In the genomic region with DNA sequence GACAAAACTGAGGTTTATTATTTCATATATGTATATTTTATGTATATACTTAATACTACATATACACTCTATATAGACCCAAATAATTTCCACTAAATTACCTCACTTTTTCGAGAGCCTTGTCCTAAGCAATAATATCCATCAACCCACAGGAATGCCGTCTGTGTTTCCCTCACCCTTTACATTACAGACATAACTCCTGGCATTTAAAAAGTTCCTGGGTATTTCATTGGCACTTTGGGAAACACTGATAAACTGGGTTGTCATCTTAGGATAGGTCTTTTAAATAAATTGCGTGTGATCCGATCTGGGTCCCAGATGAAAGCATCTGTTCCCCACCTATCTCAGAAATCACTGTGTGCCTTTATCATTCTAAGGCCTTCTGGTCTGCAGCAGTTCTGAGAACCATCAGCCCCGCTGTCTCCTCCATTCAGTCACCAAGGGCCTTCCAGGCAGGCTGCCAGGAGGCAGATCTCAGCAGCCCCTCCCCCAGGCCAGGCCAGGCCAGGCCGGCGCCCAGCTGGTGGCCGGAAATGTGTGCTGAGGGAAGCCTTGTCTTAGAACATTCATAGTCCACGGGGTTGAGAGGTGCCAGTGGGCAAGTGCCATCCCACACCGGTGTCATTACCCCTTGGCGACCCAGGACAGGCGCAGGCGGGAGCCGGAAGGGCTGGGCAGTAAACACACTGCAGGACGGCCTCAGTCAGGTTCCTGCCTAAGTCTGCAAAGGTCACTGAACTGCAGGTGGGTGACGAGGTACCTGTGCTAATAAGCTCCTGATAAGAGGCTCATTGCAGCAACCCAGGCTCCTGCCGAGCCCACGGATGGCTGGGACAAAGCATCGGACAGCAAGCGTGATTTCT, we compare ENCODE assay signal across 8 cellular contexts. TPM values are rescaled to one million over a fixed set of nuclear protein-coding genes. Genes with fewer than 3 reads are reported as not detected.
DNase-seq lines count a peak whose midpoint lies in the region; ATAC-seq, FAIRE-seq and TF ChIP-seq lines count a peak whose summit lies in the region.

No MANE protein-coding gene starts in this region.

- peaks cover 57% of the 10 kb centered on the region for H3K27me3 Mint-ChIP-seq in nephron progenitor cell (ENCODE audit: low read depth, poor library complexity)
- peaks cover 79% of the 10 kb centered on the region for H3K27me3 Mint-ChIP-seq in stimulated activated memory B cell treated with anti-CD40 and anti-IgM and Interleukin-4, amounts not matched to agents 10 μg/mL and 1 μg/mL and 100 μg/mL, for 72 hours

- no peaks in the 10 kb centered on the region for H3K9me1 ChIP-seq in endothelial cell of umbilical vein (replicated peaks; ENCODE audit: control insufficient read depth, extremely low read depth, insufficient read depth, low read length)

- H3K4me1 ChIP-seq in endothelial cell of umbilical vein (ENCODE audit: control insufficient read depth, extremely low read depth, insufficient read depth, low read length) = peaks cover 8% of the 10 kb centered on the region

- peaks cover 37 to 41% of the 10 kb centered on the region in 2 experiments for H3K27me3 ChIP-seq in endothelial cell of umbilical vein (ENCODE audit: control insufficient read depth in 2 of 2, insufficient read depth in 2 of 2, low read length in 2 of 2)

- no peaks in the 10 kb centered on the region for H3K9me3 ChIP-seq in endothelial cell of umbilical vein (replicated peaks; ENCODE audit: control insufficient read depth, insufficient read depth, low read length)

- H3K27ac ChIP-seq in endothelial cell of umbilical vein (ENCODE audit: insufficient read depth, low read depth, low read length) = no peak overlapping the region

- no peak overlapping the region for H3K4me3 ChIP-seq in endothelial cell of umbilical vein (replicated peaks in 1 of 3; ENCODE audit: insufficient read depth in 1 of 3, low read depth in 1 of 3, low read length in 3 of 3)

- TF ChIP-seq CTCF in endothelial cell of umbilical vein (IDR thresholded peaks at IDR 0.05; ENCODE audit: extremely low read depth in 1 of 2, insufficient read depth in 1 of 2, low read depth in 1 of 2, low read length in 2 of 2) = no peak
- TF ChIP-seq CTCF in nephron progenitor cell (IDR thresholded peaks at IDR 0.05) = no peak
- no peak for TF ChIP-seq CTCF in GM20000 (IDR thresholded peaks at IDR 0.05; ENCODE audit: extremely low read depth, missing control alignments)

- BruUV-seq in endothelial cell of umbilical vein (replicated peaks; lab: Mats Ljungman, UMichigan) = no TSS peak

- H3K36me3 Mint-ChIP-seq in nephron progenitor cell (ENCODE audit: low read depth) = no peaks in the 10 kb centered on the region
- no peaks in the 10 kb centered on the region for H3K36me3 Mint-ChIP-seq in stimulated activated memory B cell treated with anti-CD40 and anti-IgM and Interleukin-4, amounts not matched to agents 10 μg/mL and 1 μg/mL and 100 μg/mL, for 72 hours

- no peaks in the 10 kb centered on the region for H3K36me3 ChIP-seq in endothelial cell of umbilical vein (ENCODE audit: control insufficient read depth in 2 of 2, extremely low read depth in 1 of 2, insufficient read depth in 2 of 2, low read length in 2 of 2)

- H3K4me3 Mint-ChIP-seq in nephron progenitor cell = no peak overlapping the region
- H3K4me3 Mint-ChIP-seq in stimulated activated memory B cell treated with anti-CD40 and anti-IgM and Interleukin-4, amounts not matched to agents 10 μg/mL and 1 μg/mL and 100 μg/mL, for 72 hours = no peak overlapping the region

- no peak overlapping the region for H3K4me2 ChIP-seq in endothelial cell of umbilical vein (ENCODE audit: insufficient read depth, low read length)

- dilution Hi-C loops in endothelial cell of umbilical vein (cut with MboI; ENCODE audit: extremely low pct_ligation_motif_present, low sequenced_read_pairs) = no loop called here

- no peak for TF ChIP-seq POLR2A in endothelial cell of umbilical vein (IDR thresholded peaks at IDR 0.05; ENCODE audit: low read depth, low read length)

- DNase-seq in DMS153 treated with DMSO at 0.1 percent for 48 hours (lab: John Stamatoyannopoulos, UW; ENCODE audit: unreplicated experiment) (peak; percentile 60), NCI-H510A treated with DMSO at 0.1 percent for 48 hours (lab: John Stamatoyannopoulos, UW) (peak; percentile 60), endothelial cell of umbilical vein (ENCODE audit: low read depth, low spot score) (peak; percentile 74), nephron progenitor cell (peak; percentile 68), GM20000 (ENCODE audit: low spot score) (no peak), ureter (ENCODE audit: low spot score) (no peak)

- POLR2A ChIA-PET in endothelial cell of umbilical vein (lab: Charles Lee) = no interaction called here

- H3K27ac Mint-ChIP-seq in nephron progenitor cell = no peak overlapping the region
- H3K27ac Mint-ChIP-seq in stimulated activated memory B cell treated with anti-CD40 and anti-IgM and Interleukin-4, amounts not matched to agents 10 μg/mL and 1 μg/mL and 100 μg/mL, for 72 hours = no peak overlapping the region

- no peaks in the 10 kb centered on the region for H3K79me2 ChIP-seq in endothelial cell of umbilical vein (ENCODE audit: control insufficient read depth, insufficient read depth, low read length)

- H3K9ac ChIP-seq in endothelial cell of umbilical vein (replicated peaks; ENCODE audit: extremely low read depth, insufficient read depth, low read length) = no peak overlapping the region

- no peaks in the 10 kb centered on the region for H4K20me1 ChIP-seq in endothelial cell of umbilical vein (replicated peaks; ENCODE audit: control insufficient read depth, extremely low read depth, insufficient read depth, low read length)

- intact Hi-C loops in endothelial cell of umbilical vein (cut with micrococcal nuclease) = loop anchor here (5.0 kb wide), 2 partner anchors 142 to 187 kb away; no protein-coding TSS in a partner anchor

- no peak for ATAC-seq in stimulated activated memory B cell treated with anti-CD40 and anti-IgM and Interleukin-4, amounts not matched to agents 10 μg/mL and 1 μg/mL and 100 μg/mL, for 72 hours
- no peak for ATAC-seq in HG03135 (IDR thresholded peaks at IDR 0.05; ENCODE audit: unreplicated experiment)

- CTCF ChIA-PET in endothelial cell of umbilical vein (lab: Charles Lee) = interaction anchor here (1.0 kb wide), 1 partner anchor 188 kb away, joined by 3 read pairs; no protein-coding TSS in a partner anchor

- H3K9me3 Mint-ChIP-seq in nephron progenitor cell = no peaks in the 10 kb centered on the region
- no peaks in the 10 kb centered on the region for H3K9me3 Mint-ChIP-seq in stimulated activated memory B cell treated with anti-CD40 and anti-IgM and Interleukin-4, amounts not matched to agents 10 μg/mL and 1 μg/mL and 100 μg/mL, for 72 hours

- H3K4me1 Mint-ChIP-seq in nephron progenitor cell = peaks cover 42% of the 10 kb centered on the region
- H3K4me1 Mint-ChIP-seq in stimulated activated memory B cell treated with anti-CD40 and anti-IgM and Interleukin-4, amounts not matched to agents 10 μg/mL and 1 μg/mL and 100 μg/mL, for 72 hours = peaks cover 33% of the 10 kb centered on the region

- H2AFZ ChIP-seq in endothelial cell of umbilical vein (ENCODE audit: low read depth, low read length) = no peak overlapping the region

- FAIRE-seq in endothelial cell of umbilical vein (lab: Jason Lieb, UNC) = peak; percentile 90

TF ChIP-seq in endothelial cell of umbilical vein, 7 proteins besides CTCF, POLR2A, EP300 and RAD21 (continues in another document):
- no peak for TF ChIP-seq EZH2 (IDR thresholded peaks at IDR 0.05; ENCODE audit: borderline replicate concordance, low read depth, low read length, severe bottlenecking)
- TF ChIP-seq GATA2 (IDR thresholded peaks at IDR 0.05; ENCODE audit: insufficient read depth, insufficient read length, low read depth, low read length) = no peak
- no peak for TF ChIP-seq FOS (IDR thresholded peaks at IDR 0.05; ENCODE audit: borderline replicate concordance, insufficient read depth, low read length)
- TF ChIP-seq POLR2AphosphoS5 (IDR thresholded peaks at IDR 0.05; ENCODE audit: insufficient read depth, low read depth, low read length) = no peak
- TF ChIP-seq, protein P1, sequence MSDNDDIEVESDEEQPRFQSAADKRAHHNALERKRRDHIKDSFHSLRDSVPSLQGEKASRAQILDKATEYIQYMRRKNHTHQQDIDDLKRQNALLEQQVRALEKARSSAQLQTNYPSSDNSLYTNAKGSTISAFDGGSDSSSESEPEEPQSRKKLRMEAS (IDR thresholded peaks at IDR 0.05; ENCODE audit: insufficient read depth, insufficient read length) = no peak
- TF ChIP-seq MYC (IDR thresholded peaks at IDR 0.05; ENCODE audit: low read depth, low read length) = no peak

RNA-seq across cellular contexts. Expression of a gene that starts 3.3 kb away (rescaled TPM):
- total RNA-seq in endothelial cell of umbilical vein = not detected in 2 replicates
- polyA plus RNA-seq in endothelial cell of umbilical vein = 0.03 TPM in 1 of 2 replicates, not detected in the other
- not detected in 2 replicates for polyA plus RNA-seq in endothelial cell of umbilical vein (2011; cell fraction: cytosol; rRNA removed)
- polyA plus RNA-seq in endothelial cell of umbilical vein (2011; cell fraction: nucleus; rRNA removed) = not detected in 2 replicates
- not detected in 2 replicates for polyA plus RNA-seq in endothelial cell of umbilical vein (2012)
- polyA minus RNA-seq in endothelial cell of umbilical vein = not detected in 2 replicates
- 0.41 TPM for polyA minus RNA-seq in endothelial cell of umbilical vein (2011; cell fraction: cytosol; rRNA and poly(A)+ RNA removed)
- not detected in 2 replicates for polyA minus RNA-seq in endothelial cell of umbilical vein (2011; cell fraction: nucleus; rRNA and poly(A)+ RNA removed)
- total RNA-seq in ureter = not detected

RNA-seq across cellular contexts. Expression of a gene that starts 25.4 kb away (rescaled TPM):
- 27.3 and 30.9 TPM in 2 replicates for total RNA-seq in endothelial cell of umbilical vein
- 22.1 and 26.8 TPM in 2 replicates for polyA plus RNA-seq in endothelial cell of umbilical vein
- 19.8 and 23.3 TPM in 2 replicates for polyA plus RNA-seq in endothelial cell of umbilical vein (2011; cell fraction: cytosol; rRNA removed)
- polyA plus RNA-seq in endothelial cell of umbilical vein (2011; cell fraction: nucleus; rRNA removed) = 47.9 and 48.3 TPM in 2 replicates
- polyA plus RNA-seq in endothelial cell of umbilical vein (2012) = 19.3 and 22.6 TPM in 2 replicates
- polyA minus RNA-seq in endothelial cell of umbilical vein = 17.2 and 22.0 TPM in 2 replicates
- polyA minus RNA-seq in endothelial cell of umbilical vein (2011; cell fraction: cytosol; rRNA and poly(A)+ RNA removed) = 12.4 TPM
- polyA minus RNA-seq in endothelial cell of umbilical vein (2011; cell fraction: nucleus; rRNA and poly(A)+ RNA removed) = 25.4 and 26.6 TPM in 2 replicates
- 42.1 TPM for total RNA-seq in ureter

RNA-seq across cellular contexts. Expression of a gene that starts 59.6 kb away (rescaled TPM):
- total RNA-seq in endothelial cell of umbilical vein = 336 and 370 TPM in 2 replicates
- 98.7 and 113 TPM in 2 replicates for polyA plus RNA-seq in endothelial cell of umbilical vein
- polyA plus RNA-seq in endothelial cell of umbilical vein (2011; cell fraction: cytosol; rRNA removed) = 120 and 122 TPM in 2 replicates
- polyA plus RNA-seq in endothelial cell of umbilical vein (2011; cell fraction: nucleus; rRNA removed) = 102 and 108 TPM in 2 replicates
- polyA plus RNA-seq in endothelial cell of umbilical vein (2012) = 207 and 276 TPM in 2 replicates
- polyA minus RNA-seq in endothelial cell of umbilical vein = 128 and 155 TPM in 2 replicates
- 24.0 TPM for polyA minus RNA-seq in endothelial cell of umbilical vein (2011; cell fraction: cytosol; rRNA and poly(A)+ RNA removed)
- 63.3 and 131 TPM in 2 replicates for polyA minus RNA-seq in endothelial cell of umbilical vein (2011; cell fraction: nucleus; rRNA and poly(A)+ RNA removed)
- total RNA-seq in ureter = 203 TPM

Comparison
In these comparisons a context has a peak if more than half of its experiments do, and no peak if none do; other contexts are left out.
1. DNase-seq: peak in DMS153 treated with DMSO at 0.1 percent for 48 hours (single experiment), NCI-H510A treated with DMSO at 0.1 percent for 48 hours (single experiment), endothelial cell of umbilical vein (single experiment) and nephron progenitor cell (single experiment); none in GM20000 (single experiment) and ureter (single experiment).